15 cellular contexts compared by ENCODE assay signal in genomic region chr2:206531996-206532543, GRCh38.
DNase-seq lines count a peak whose midpoint lies in the region; ATAC-seq and TF ChIP-seq lines count a peak whose summit lies in the region.
"Had no signal": no experiment of that assay in that cellular context is flagged by ENCODE, and none has a peak within 500 bp of the region (broad histone marks: within the 10 kb centered on the region; RNA-seq: fewer than 3 reads in every experiment).

No MANE protein-coding gene starts in this region.

- DNase-seq in GM23248 = peak; percentile 23
- DNase-seq in NCI-H446 treated with DMSO at 0.1 percent for 48 hours (lab: John Stamatoyannopoulos, UW) = peak; percentile 7
- DNase-seq in epithelial cell of esophagus (ENCODE audit: low read depth) = peak; percentile 14
- no peak for DNase-seq in NCI-H1105 (lab: John Stamatoyannopoulos, UW)
- DNase-seq in GM19238 (ENCODE audit: insufficient read length, low spot score) = no peak
- DNase-seq: activated CD8-positive, alpha-beta memory T cell treated with anti-CD3 and anti-CD28 coated beads for 24 hours; colonic mucosa; esophagus squamous epithelium; immature natural killer cell; NCI-H226 had no signal

- H3K79me2 ChIP-seq in GM23248 (ENCODE audit: insufficient read depth) (no peaks in the 10 kb centered on the region), parathyroid adenoma (no peaks in the 10 kb centered on the region)

- H3K9me3 ChIP-seq in GM23248 (ENCODE audit: low read depth) = no peaks in the 10 kb centered on the region
- no peaks in the 10 kb centered on the region for H3K9me3 ChIP-seq in parathyroid adenoma (ENCODE audit: control insufficient read depth, low read length)
- H3K9me3 ChIP-seq: colonic mucosa, esophagus squamous epithelium had no signal

- no peaks in the 10 kb centered on the region for H3F3A ChIP-seq in GM23248 (ENCODE audit: insufficient read depth)

- H3K4me2 ChIP-seq in GM23248 (ENCODE audit: unreplicated experiment) (no peak overlapping the region), parathyroid adenoma (ENCODE audit: low read length) (peak overlapping the region; percentile 29)

- no peak for TF ChIP-seq CTCF in epithelial cell of esophagus (IDR thresholded peaks at IDR 0.05; ENCODE audit: insufficient read depth, low read depth, low read length, missing control alignments)
- TF ChIP-seq CTCF in parathyroid adenoma (IDR thresholded peaks at IDR 0.05) = no peak

- H3K27me3 ChIP-seq in GM23248 (replicated peaks; ENCODE audit: insufficient read depth) (no peaks in the 10 kb centered on the region), parathyroid adenoma (ENCODE audit: control insufficient read depth, insufficient read depth, low read length) (no peaks in the 10 kb centered on the region)
- H3K27me3 ChIP-seq: colonic mucosa, esophagus squamous epithelium had no signal

- no peaks in the 10 kb centered on the region for H4K20me1 ChIP-seq in GM23248 (ENCODE audit: insufficient read depth)

- ATAC-seq in GM21447 (IDR thresholded peaks at IDR 0.05; ENCODE audit: unreplicated experiment) (no peak), GM21786 (IDR thresholded peaks at IDR 0.05; ENCODE audit: unreplicated experiment) (no peak)
- ATAC-seq: Panc1, sciatic nerve had no signal

- no peak overlapping the region for H3K9ac ChIP-seq in GM23248
- no peak overlapping the region for H3K9ac ChIP-seq in parathyroid adenoma

- WGBS in GM23248 (ENCODE audit: low coverage in 1 of 2, low lambda C conversion rate in 2 of 2, missing lambda C conversion rate in 2 of 2), 2 experiments = 2 to 8% methylated on average over 3 of the region's 3 CpGs

- H3K4me1 ChIP-seq in GM23248 (ENCODE audit: insufficient read depth) (no peaks in the 10 kb centered on the region), parathyroid adenoma (peaks cover 41% of the 10 kb centered on the region)
- H3K4me1 ChIP-seq: colonic mucosa, esophagus squamous epithelium had no signal

- H3K36me3 ChIP-seq in GM23248 (ENCODE audit: low read depth) (no peaks in the 10 kb centered on the region), parathyroid adenoma (ENCODE audit: control insufficient read depth, insufficient read depth, low read length) (no peaks in the 10 kb centered on the region)
- H3K36me3 ChIP-seq: colonic mucosa, esophagus squamous epithelium had no signal

- H2AFZ ChIP-seq in GM23248 (no peak overlapping the region), parathyroid adenoma (peak overlapping the region; percentile 23)

- in situ Hi-C loops in GM23248 (cut with MboI) = no loop called here

- H3K4me3 ChIP-seq in GM23248 (no peak overlapping the region), epithelial cell of esophagus (ENCODE audit: low read length) (no peak overlapping the region), parathyroid adenoma (ENCODE audit: low read depth, low read length) (no peak overlapping the region)
- H3K4me3 ChIP-seq: colonic mucosa, esophagus squamous epithelium had no signal

- H3K27ac ChIP-seq in GM23248 = no peak overlapping the region
- peak overlapping the region; percentile 81 for H3K27ac ChIP-seq in parathyroid adenoma
- H3K27ac ChIP-seq: colonic mucosa, esophagus squamous epithelium had no signal

- H3K9me2 ChIP-seq in GM23248 (ENCODE audit: insufficient read depth) = no peaks in the 10 kb centered on the region

Comparison
In these comparisons a context has a peak if more than half of its experiments do, and no peak if none do; other contexts are left out.
1. DNase-seq: peak in GM23248 (single experiment), NCI-H446 treated with DMSO at 0.1 percent for 48 hours (single experiment) and epithelial cell of esophagus (single experiment); none in NCI-H1105 (single experiment) and GM19238 (single experiment).